Comparison of ENCODE assay signal across 10 cellular contexts in the genomic region with DNA sequence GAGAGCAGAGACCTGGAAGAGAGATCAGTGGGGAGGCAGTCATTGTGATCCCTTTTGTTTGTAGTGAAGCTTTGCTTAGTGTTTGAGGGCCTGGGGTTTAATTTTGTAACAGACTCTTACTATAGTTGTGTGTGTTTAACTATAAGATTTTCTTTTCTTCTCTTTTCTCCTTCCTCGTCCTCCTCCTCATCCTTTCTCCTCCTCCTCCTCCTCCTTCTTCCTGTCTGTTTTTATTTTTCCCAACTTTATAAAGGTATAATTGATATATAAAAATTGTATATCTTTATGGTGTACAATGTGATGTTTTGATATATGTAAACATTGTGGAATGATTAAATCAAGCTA.
DNase-seq lines count a peak whose midpoint lies in the region; ATAC-seq and TF ChIP-seq lines count a peak whose summit lies in the region.
"Had no signal": no experiment of that assay in that cellular context is flagged by ENCODE, and none has a peak within 500 bp of the region (broad histone marks: within the 10 kb centered on the region; RNA-seq: fewer than 3 reads in every experiment).

No MANE protein-coding gene starts in this region.

- H3K4me3 ChIP-seq in breast epithelium = no peak overlapping the region
- no peak overlapping the region for H3K4me3 ChIP-seq in liver (ENCODE audit: low read depth in 1 of 3, low read length in 3 of 3)
- H3K4me3 ChIP-seq in spleen = no peak overlapping the region
- H3K4me3 ChIP-seq in Karpas-422 (ENCODE audit: low read length) = no peak overlapping the region

- WGBS in liver = 79% methylated on average over 1 of the region's 1 CpG
- 27 to 67% (median 46%) methylated on average over 1 of the region's 1 CpG for WGBS in spleen, 5 donors

- H3K4me1 Mint-ChIP-seq in HFFc6 (ENCODE audit: low read depth) = peaks cover 67% of the 10 kb centered on the region

- H3K4me1 ChIP-seq in breast epithelium = peaks cover 5 to 38% of the 10 kb centered on the region in 2 donors
- peaks cover 2 to 25% (median 12%) of the 10 kb centered on the region in 4 donors for H3K4me1 ChIP-seq in liver (ENCODE audit: control insufficient read depth in 4 of 4, insufficient read depth in 4 of 4, low read length in 3 of 4)
- H3K4me1 ChIP-seq in spleen = peaks cover 7 to 65% (median 37%) of the 10 kb centered on the region in 6 donors
- no peaks in the 10 kb centered on the region for H3K4me1 ChIP-seq in Karpas-422 (ENCODE audit: low read length)

- peaks cover 3% of the 10 kb centered on the region; the same call in 1 of the 2 replicates for H3K27me3 Mint-ChIP-seq in HFFc6 (ENCODE audit: insufficient read depth)

- H3K27me3 ChIP-seq in breast epithelium (no peaks in the 10 kb centered on the region), liver (ENCODE audit: control insufficient read depth in 4 of 4, insufficient read depth in 4 of 4, low read length in 3 of 4) (no peaks in the 10 kb centered on the region), spleen (replicated peaks in 1 of 7) (no peaks in the 10 kb centered on the region), Karpas-422 (ENCODE audit: low read length) (no peaks in the 10 kb centered on the region)

- H3K4me2 ChIP-seq in Karpas-422 (ENCODE audit: low read depth, low read length, poor library complexity, severe bottlenecking) = no peak overlapping the region

- no peaks in the 10 kb centered on the region for H3K9me2 ChIP-seq in Karpas-422 (replicated peaks; ENCODE audit: insufficient read depth, low read length)

- H3K4me3 Mint-ChIP-seq in HFFc6 = no peak overlapping the region; the same call in 1 of the 2 replicates
- H3K4me3 Mint-ChIP-seq: activated CD4-positive, alpha-beta T cell treated with anti-CD3 and anti-CD28 coated beads, Interleukin-2, amount 10 ng/mL, durations not matched to agents 24 days and 14 days had no signal

- H3K36me3 Mint-ChIP-seq in HFFc6 (ENCODE audit: low read depth) = no peaks in the 10 kb centered on the region

- TF ChIP-seq RAD21 in liver (IDR thresholded peaks at IDR 0.05) = no peak

- no peaks in the 10 kb centered on the region for H3K79me2 ChIP-seq in Karpas-422 (ENCODE audit: low read length)

- H3K9me3 Mint-ChIP-seq in HFFc6 = no peaks in the 10 kb centered on the region
- H3K9me3 Mint-ChIP-seq: activated CD4-positive, alpha-beta T cell treated with anti-CD3 and anti-CD28 coated beads, Interleukin-2, amount 10 ng/mL, durations not matched to agents 24 days and 14 days had no signal

- H3K27ac ChIP-seq in breast epithelium (peak overlapping the region; percentile 87 to 93), liver (ENCODE audit: low read depth in 1 of 2, low read length in 2 of 2) (peak overlapping the region; percentile 70 to 81), spleen (peak overlapping the region in 7 of 8 donors; percentile 71 to 86 (median 81)), Karpas-422 (ENCODE audit: low read length) (no peak overlapping the region)

- no peaks in the 10 kb centered on the region for H4K20me1 ChIP-seq in Karpas-422 (ENCODE audit: insufficient read depth, low read depth, low read length)

- ATAC-seq in GM21619 (IDR thresholded peaks at IDR 0.05; ENCODE audit: unreplicated experiment) = no peak

- no peak for TF ChIP-seq CTCF in HFFc6 (IDR thresholded peaks at IDR 0.05)
- no peak for TF ChIP-seq CTCF in breast epithelium (IDR thresholded peaks at IDR 0.05)
- TF ChIP-seq CTCF in liver (IDR thresholded peaks at IDR 0.05; ENCODE audit: low read depth, low read length, missing input control) = no peak
- no peak for TF ChIP-seq CTCF in spleen (IDR thresholded peaks at IDR 0.05 in 8 of 11, conservative IDR thresholded peaks at IDR 0.05 in 3 of 11)

- no peak for DNase-seq in HFFc6
- DNase-seq in breast epithelium (ENCODE audit: low spot score in 2 of 2) = no peak
- DNase-seq in spleen = no peak
- no peak for DNase-seq in occipital lobe (lab: John Stamatoyannopoulos, UW)
- DNase-seq in activated T-cell treated with anti-CD3 and anti-CD28 coated beads for 4 hours = no peak
- DNase-seq in Karpas-422 = no peak
- DNase-seq: activated CD4-positive, alpha-beta T cell treated with anti-CD3 and anti-CD28 coated beads, Interleukin-2, amount 10 ng/mL, durations not matched to agents 24 days and 14 days; foreskin fibroblast had no signal

- peak overlapping the region; percentile 76 for H3K27ac Mint-ChIP-seq in HFFc6
- H3K27ac Mint-ChIP-seq: activated CD4-positive, alpha-beta T cell treated with anti-CD3 and anti-CD28 coated beads, Interleukin-2, amount 10 ng/mL, durations not matched to agents 24 days and 14 days had no signal

- H3K36me3 ChIP-seq in breast epithelium (no peaks in the 10 kb centered on the region), liver (ENCODE audit: control insufficient read depth in 4 of 4, insufficient read depth in 3 of 4, low read depth in 1 of 4, low read length in 3 of 4) (no peaks in the 10 kb centered on the region), spleen (no peaks in the 10 kb centered on the region), Karpas-422 (ENCODE audit: insufficient read depth, low read length) (no peaks in the 10 kb centered on the region)

- H2AFZ ChIP-seq in Karpas-422 (ENCODE audit: low read length) = no peak overlapping the region

- intact Hi-C loops in breast epithelium (cut with DNase I; ENCODE audit: low total_unique reads) (no loop called here), spleen (cut with DNase I; ENCODE audit: low total_unique reads) (no loop called here)

- TF ChIP-seq POLR2A in breast epithelium (IDR thresholded peaks at IDR 0.05) (no peak), spleen (IDR thresholded peaks at IDR 0.05) (no peak)

- H3K9me3 ChIP-seq in breast epithelium (no peaks in the 10 kb centered on the region), liver (ENCODE audit: control insufficient read depth in 4 of 4, low read length in 3 of 4) (no peaks in the 10 kb centered on the region), spleen (no peaks in the 10 kb centered on the region), Karpas-422 (ENCODE audit: low read length) (no peaks in the 10 kb centered on the region)

- no peak overlapping the region for H3K9ac ChIP-seq in liver (ENCODE audit: low read depth in 1 of 2, low read length in 2 of 2)
- no peak overlapping the region for H3K9ac ChIP-seq in Karpas-422 (ENCODE audit: low read length)

TF ChIP-seq in liver, 16 proteins besides CTCF, POLR2A, EP300 and RAD21 (continues in another document):
- TF ChIP-seq, protein P1, sequence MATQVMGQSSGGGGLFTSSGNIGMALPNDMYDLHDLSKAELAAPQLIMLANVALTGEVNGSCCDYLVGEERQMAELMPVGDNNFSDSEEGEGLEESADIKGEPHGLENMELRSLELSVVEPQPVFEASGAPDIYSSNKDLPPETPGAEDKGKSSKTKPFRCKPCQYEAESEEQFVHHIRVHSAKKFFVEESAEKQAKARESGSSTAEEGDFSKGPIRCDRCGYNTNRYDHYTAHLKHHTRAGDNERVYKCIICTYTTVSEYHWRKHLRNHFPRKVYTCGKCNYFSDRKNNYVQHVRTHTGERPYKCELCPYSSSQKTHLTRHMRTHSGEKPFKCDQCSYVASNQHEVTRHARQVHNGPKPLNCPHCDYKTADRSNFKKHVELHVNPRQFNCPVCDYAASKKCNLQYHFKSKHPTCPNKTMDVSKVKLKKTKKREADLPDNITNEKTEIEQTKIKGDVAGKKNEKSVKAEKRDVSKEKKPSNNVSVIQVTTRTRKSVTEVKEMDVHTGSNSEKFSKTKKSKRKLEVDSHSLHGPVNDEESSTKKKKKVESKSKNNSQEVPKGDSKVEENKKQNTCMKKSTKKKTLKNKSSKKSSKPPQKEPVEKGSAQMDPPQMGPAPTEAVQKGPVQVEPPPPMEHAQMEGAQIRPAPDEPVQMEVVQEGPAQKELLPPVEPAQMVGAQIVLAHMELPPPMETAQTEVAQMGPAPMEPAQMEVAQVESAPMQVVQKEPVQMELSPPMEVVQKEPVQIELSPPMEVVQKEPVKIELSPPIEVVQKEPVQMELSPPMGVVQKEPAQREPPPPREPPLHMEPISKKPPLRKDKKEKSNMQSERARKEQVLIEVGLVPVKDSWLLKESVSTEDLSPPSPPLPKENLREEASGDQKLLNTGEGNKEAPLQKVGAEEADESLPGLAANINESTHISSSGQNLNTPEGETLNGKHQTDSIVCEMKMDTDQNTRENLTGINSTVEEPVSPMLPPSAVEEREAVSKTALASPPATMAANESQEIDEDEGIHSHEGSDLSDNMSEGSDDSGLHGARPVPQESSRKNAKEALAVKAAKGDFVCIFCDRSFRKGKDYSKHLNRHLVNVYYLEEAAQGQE (IDR thresholded peaks at IDR 0.05) = no peak
- TF ChIP-seq HNF4A (conservative IDR thresholded peaks at IDR 0.05) (no peak), GABPA (IDR thresholded peaks at IDR 0.05 in 1 of 2, conservative IDR thresholded peaks at IDR 0.05 in 1 of 2) (no peak), NR2F2 (IDR thresholded peaks at IDR 0.05) (no peak), EGR1 (IDR thresholded peaks at IDR 0.05; ENCODE audit: low read depth in 2 of 2) (no peak), SP1 (IDR thresholded peaks at IDR 0.05) (no peak), JUND (IDR thresholded peaks at IDR 0.05) (no peak), TAF1 (conservative IDR thresholded peaks at IDR 0.05) (no peak), HNF4G (IDR thresholded peaks at IDR 0.05) (no peak), FOXA2 (IDR thresholded peaks at IDR 0.05) (no peak), YY1 (IDR thresholded peaks at IDR 0.05) (no peak), FOXA1 (IDR thresholded peaks at IDR 0.05) (no peak)
- TF ChIP-seq, protein P2, sequence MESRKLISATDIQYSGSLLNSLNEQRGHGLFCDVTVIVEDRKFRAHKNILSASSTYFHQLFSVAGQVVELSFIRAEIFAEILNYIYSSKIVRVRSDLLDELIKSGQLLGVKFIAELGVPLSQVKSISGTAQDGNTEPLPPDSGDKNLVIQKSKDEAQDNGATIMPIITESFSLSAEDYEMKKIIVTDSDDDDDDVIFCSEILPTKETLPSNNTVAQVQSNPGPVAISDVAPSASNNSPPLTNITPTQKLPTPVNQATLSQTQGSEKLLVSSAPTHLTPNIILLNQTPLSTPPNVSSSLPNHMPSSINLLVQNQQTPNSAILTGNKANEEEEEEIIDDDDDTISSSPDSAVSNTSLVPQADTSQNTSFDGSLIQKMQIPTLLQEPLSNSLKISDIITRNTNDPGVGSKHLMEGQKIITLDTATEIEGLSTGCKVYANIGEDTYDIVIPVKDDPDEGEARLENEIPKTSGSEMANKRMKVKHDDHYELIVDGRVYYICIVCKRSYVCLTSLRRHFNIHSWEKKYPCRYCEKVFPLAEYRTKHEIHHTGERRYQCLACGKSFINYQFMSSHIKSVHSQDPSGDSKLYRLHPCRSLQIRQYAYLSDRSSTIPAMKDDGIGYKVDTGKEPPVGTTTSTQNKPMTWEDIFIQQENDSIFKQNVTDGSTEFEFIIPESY (IDR thresholded peaks at IDR 0.05) = no peak
- TF ChIP-seq, protein P3, sequence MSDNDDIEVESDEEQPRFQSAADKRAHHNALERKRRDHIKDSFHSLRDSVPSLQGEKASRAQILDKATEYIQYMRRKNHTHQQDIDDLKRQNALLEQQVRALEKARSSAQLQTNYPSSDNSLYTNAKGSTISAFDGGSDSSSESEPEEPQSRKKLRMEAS (IDR thresholded peaks at IDR 0.05) = no peak
